ENCODE assay signal across 16 cellular contexts in genomic region chr14:32192712-32193373, GRCh38. TPM values are rescaled to one million over a fixed set of nuclear protein-coding genes. Genes with fewer than 3 reads are reported as not detected.
DNase-seq lines count a peak whose midpoint lies in the region; ATAC-seq lines count a peak whose summit lies in the region.
"Had no signal": no experiment of that assay in that cellular context is flagged by ENCODE, and none has a peak within 500 bp of the region (broad histone marks: within the 10 kb centered on the region; RNA-seq: fewer than 3 reads in every experiment).

No MANE protein-coding gene starts in this region.

- peaks cover 1% of the 10 kb centered on the region for H3K27me3 Mint-ChIP-seq in activated T-helper 2 cell treated with anti-CD3 and anti-CD28 coated beads, Interferon-gamma antibody, Interleukin-2, Interleukin-4, amounts not matched to agents 10 μg/mL and 5 μg/mL and 100 μg/mL, durations not matched to agents 14 hours and 24 hours and 36 hours (ENCODE audit: low read depth)

- no peaks in the 10 kb centered on the region for H3K36me3 Mint-ChIP-seq in activated T-helper 2 cell treated with anti-CD3 and anti-CD28 coated beads, Interferon-gamma antibody, Interleukin-2, Interleukin-4, amounts not matched to agents 10 μg/mL and 5 μg/mL and 100 μg/mL, durations not matched to agents 14 hours and 24 hours and 36 hours (ENCODE audit: low read depth)

- DNase-seq in stimulated activated CD4-positive, alpha-beta T cell treated with anti-CD3 and anti-CD28 coated beads, Interleukin-1b, Interleukin-23, amount 100 ng/mL, for 48 hours, result peak; percentile 30
- no peak for DNase-seq in stimulated activated CD4-positive, alpha-beta T cell treated with anti-CD3 and anti-CD28 coated beads, Interleukin-4, amount 100 ng/mL, for 1 hour
- peak; percentile 11 for DNase-seq in NCI-H69 (lab: John Stamatoyannopoulos, UW)
- no peak for DNase-seq in activated T-helper 2 cell treated with anti-CD3 and anti-CD28 coated beads, Interferon-gamma antibody, Interleukin-2, Interleukin-4, amounts not matched to agents 10 μg/mL and 5 μg/mL and 100 μg/mL, durations not matched to agents 14 hours and 24 hours and 36 hours (ENCODE audit: low spot score)
- DNase-seq: ACHN, HFFc6, NCI-H1436, NCI-H1930, NCI-H345, NCI-H524 treated with DMSO at 0.1 percent for 48 hours, PC-3, SIG-M5 had no signal

- no peak overlapping the region for H3K4me3 Mint-ChIP-seq in activated T-helper 2 cell treated with anti-CD3 and anti-CD28 coated beads, Interferon-gamma antibody, Interleukin-2, Interleukin-4, amounts not matched to agents 10 μg/mL and 5 μg/mL and 100 μg/mL, durations not matched to agents 14 hours and 24 hours and 36 hours (ENCODE audit: low read depth)
- H3K4me3 Mint-ChIP-seq: HFFc6 had no signal

- H3K9me3 Mint-ChIP-seq in activated T-helper 2 cell treated with anti-CD3 and anti-CD28 coated beads, Interferon-gamma antibody, Interleukin-2, Interleukin-4, amounts not matched to agents 10 μg/mL and 5 μg/mL and 100 μg/mL, durations not matched to agents 14 hours and 24 hours and 36 hours, result no peaks in the 10 kb centered on the region
- H3K9me3 Mint-ChIP-seq: HFFc6 had no signal

- intact Hi-C loops in activated T-helper 2 cell treated with anti-CD3 and anti-CD28 coated beads, Interferon-gamma antibody, Interleukin-2, Interleukin-4, amounts not matched to agents 10 μg/mL and 5 μg/mL and 100 μg/mL, durations not matched to agents 14 hours and 24 hours and 36 hours (cut with micrococcal nuclease), result no loop called here

- ATAC-seq in esophagus mucosa, result peak; percentile 37
- no peak for ATAC-seq in GM21381 (IDR thresholded peaks at IDR 0.05; ENCODE audit: unreplicated experiment)
- ATAC-seq in HG03159 (IDR thresholded peaks at IDR 0.05; ENCODE audit: unreplicated experiment), result no peak
- ATAC-seq: PC-3 had no signal

- peaks cover 9% of the 10 kb centered on the region for H3K4me1 Mint-ChIP-seq in activated T-helper 2 cell treated with anti-CD3 and anti-CD28 coated beads, Interferon-gamma antibody, Interleukin-2, Interleukin-4, amounts not matched to agents 10 μg/mL and 5 μg/mL and 100 μg/mL, durations not matched to agents 14 hours and 24 hours and 36 hours (ENCODE audit: low read depth)

- no peak overlapping the region for H3K27ac Mint-ChIP-seq in activated T-helper 2 cell treated with anti-CD3 and anti-CD28 coated beads, Interferon-gamma antibody, Interleukin-2, Interleukin-4, amounts not matched to agents 10 μg/mL and 5 μg/mL and 100 μg/mL, durations not matched to agents 14 hours and 24 hours and 36 hours
- H3K27ac Mint-ChIP-seq: HFFc6 had no signal

RNA-seq across cellular contexts. Expression of gene RNU6-7, which starts 9.0 kb away (rescaled TPM):
- not detected for total RNA-seq in esophagus mucosa
- not detected in 2 replicates for total RNA-seq in activated T-helper 2 cell treated with anti-CD3 and anti-CD28 coated beads, Interferon-gamma antibody, Interleukin-2, Interleukin-4, amounts not matched to agents 10 μg/mL and 5 μg/mL and 100 μg/mL, durations not matched to agents 14 hours and 24 hours and 36 hours
- total RNA-seq: H4, HFFc6, PC-3 had no signal

RNA-seq across cellular contexts. Expression of gene RNU6-8, which starts 10.2 kb away (rescaled TPM):
- not detected for total RNA-seq in esophagus mucosa
- total RNA-seq in activated T-helper 2 cell treated with anti-CD3 and anti-CD28 coated beads, Interferon-gamma antibody, Interleukin-2, Interleukin-4, amounts not matched to agents 10 μg/mL and 5 μg/mL and 100 μg/mL, durations not matched to agents 14 hours and 24 hours and 36 hours, result not detected in 2 replicates
- total RNA-seq: H4, HFFc6, PC-3 had no signal

Comparison
In these comparisons a context has a peak if more than half of its experiments do, and no peak if none do; other contexts are left out.
1. DNase-seq: peak in stimulated activated CD4-positive, alpha-beta T cell treated with anti-CD3 and anti-CD28 coated beads, Interleukin-1b, Interleukin-23, amount 100 ng/mL, for 48 hours (single experiment) and NCI-H69 (single experiment); none in stimulated activated CD4-positive, alpha-beta T cell treated with anti-CD3 and anti-CD28 coated beads, Interleukin-4, amount 100 ng/mL, for 1 hour (single experiment) and activated T-helper 2 cell treated with anti-CD3 and anti-CD28 coated beads, Interferon-gamma antibody, Interleukin-2, Interleukin-4, amounts not matched to agents 10 μg/mL and 5 μg/mL and 100 μg/mL, durations not matched to agents 14 hours and 24 hours and 36 hours (single experiment).